ENCODE assay signal across 27 cellular contexts in the genomic region with DNA sequence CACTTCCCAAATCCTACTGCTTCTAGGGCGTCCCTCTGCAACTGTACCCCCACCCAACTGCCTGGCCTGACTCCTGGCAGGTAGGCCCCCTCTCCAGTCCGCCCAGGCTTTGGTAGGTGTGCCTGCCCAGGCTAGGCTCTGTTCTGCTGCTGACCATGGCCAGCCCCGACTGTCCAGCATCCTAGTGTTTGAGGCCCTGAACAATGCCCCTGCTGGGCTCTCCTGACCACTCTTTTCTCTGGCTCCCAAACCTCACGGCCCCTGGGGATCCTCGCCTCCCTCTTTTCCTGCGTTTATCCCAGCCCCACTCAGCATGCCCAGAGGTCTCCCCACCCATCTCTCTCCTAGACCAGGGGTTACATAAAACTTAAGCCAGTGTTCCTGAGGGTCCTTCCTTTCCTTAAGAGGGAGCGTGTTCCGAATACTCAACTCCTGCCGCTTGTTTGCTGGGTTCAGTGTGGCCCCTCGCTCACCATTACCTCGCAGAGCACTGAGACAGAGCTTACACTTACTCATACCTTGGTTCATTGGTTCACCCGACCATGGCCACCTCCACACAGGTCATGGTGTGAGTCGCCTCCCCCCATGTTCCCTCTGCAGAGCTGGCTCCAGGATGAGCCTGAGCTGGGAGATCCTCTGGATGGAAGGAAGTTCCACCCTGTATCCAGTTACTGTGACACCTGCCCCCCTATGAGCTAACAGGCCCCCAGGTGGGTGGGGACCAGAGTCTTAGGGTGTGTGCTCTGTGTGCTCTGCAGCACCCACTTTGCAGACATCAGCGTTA. TPM values are rescaled to one million over a fixed set of nuclear protein-coding genes. Genes with fewer than 3 reads are reported as not detected.
DNase-seq lines count a peak whose midpoint lies in the region; ATAC-seq and TF ChIP-seq lines count a peak whose summit lies in the region.
"Had no signal": no experiment of that assay in that cellular context is flagged by ENCODE, and none has a peak within 500 bp of the region (broad histone marks: within the 10 kb centered on the region; RNA-seq: fewer than 3 reads in every experiment).

No MANE protein-coding gene starts in this region.

- peaks cover 4% of the 10 kb centered on the region for H4K20me1 ChIP-seq in neural progenitor cell (ENCODE audit: low read depth)

- H3K27ac ChIP-seq in right cardiac atrium (ENCODE audit: low read length): no peak overlapping the region
- H3K27ac ChIP-seq in neural progenitor cell: no peak overlapping the region
- H3K27ac ChIP-seq: C4-2B, neutrophil had no signal

- no peaks in the 10 kb centered on the region for H3K79me2 ChIP-seq in neural progenitor cell (ENCODE audit: low read depth)

- WGBS in right cardiac atrium: 82% methylated on average over 14 of the region's 14 CpGs

- H3K4me3 Mint-ChIP-seq in WTC11 (no peak overlapping the region), neural progenitor cell (no peak overlapping the region)
- no peak overlapping the region for H3K4me3 Mint-ChIP-seq in activated CD4-positive, alpha-beta T cell treated with anti-CD3 and anti-CD28 coated beads, Interleukin-2, amount 10 ng/mL, durations not matched to agents 24 days and 14 days
- H3K4me3 Mint-ChIP-seq: activated CD4-positive, alpha-beta T cell treated with anti-CD3 and anti-CD28 coated beads, Interleukin-2, amount 10 ng/mL, durations not matched to agents 7 days and 5 days; activated naive CD4-positive, alpha-beta T cell treated with anti-CD3 and anti-CD28 coated beads for 36 hours had no signal

- H3K27ac Mint-ChIP-seq in WTC11 (0 out of 2 replicates have a peak overlapping the region, but pooled peaks have one; percentile 53), neural progenitor cell (peak overlapping the region; percentile 54)
- no peak overlapping the region for H3K27ac Mint-ChIP-seq in activated CD4-positive, alpha-beta T cell treated with anti-CD3 and anti-CD28 coated beads, Interleukin-2, amount 10 ng/mL, durations not matched to agents 24 days and 14 days
- H3K27ac Mint-ChIP-seq: activated CD4-positive, alpha-beta T cell treated with anti-CD3 and anti-CD28 coated beads, Interleukin-2, amount 10 ng/mL, durations not matched to agents 7 days and 5 days; activated naive CD4-positive, alpha-beta T cell treated with anti-CD3 and anti-CD28 coated beads for 36 hours; progenitor cell of endocrine pancreas had no signal

- H3K4me2 ChIP-seq in neural progenitor cell: no peak overlapping the region

- H3K36me3 ChIP-seq in neural progenitor cell: no peaks in the 10 kb centered on the region
- H3K36me3 ChIP-seq: neutrophil had no signal

- H3F3A ChIP-seq in neural progenitor cell (ENCODE audit: low read depth): peaks cover 34% of the 10 kb centered on the region

- H3K4me3 ChIP-seq in right cardiac atrium (ENCODE audit: low read length): no peak overlapping the region
- H3K4me3 ChIP-seq in neural progenitor cell: no peak overlapping the region

- H3K4me1 Mint-ChIP-seq in WTC11 (0 out of 2 replicates have a peak, but pooled peaks cover 5% of the 10 kb centered on the region), neural progenitor cell (peaks cover 39% of the 10 kb centered on the region)
- H3K4me1 Mint-ChIP-seq in activated CD4-positive, alpha-beta T cell treated with anti-CD3 and anti-CD28 coated beads, Interleukin-2, amount 10 ng/mL, durations not matched to agents 24 days and 14 days: no peaks in the 10 kb centered on the region
- H3K4me1 Mint-ChIP-seq: activated CD4-positive, alpha-beta T cell treated with anti-CD3 and anti-CD28 coated beads, Interleukin-2, amount 10 ng/mL, durations not matched to agents 7 days and 5 days had no signal

- H3K4me1 ChIP-seq in right cardiac atrium (ENCODE audit: control insufficient read depth, insufficient read depth, low read length): no peaks in the 10 kb centered on the region
- H3K4me1 ChIP-seq in neural progenitor cell: peaks cover 53% of the 10 kb centered on the region
- H3K4me1 ChIP-seq: Caco-2 had no signal

- DNase-seq in right cardiac atrium (peak in 2 of 3 donors; percentile 12 to 16), left cardiac atrium (no peak), WTC11 (ENCODE audit: low spot score) (peak; percentile 6), neural progenitor cell (ENCODE audit: low spot score) (peak; percentile 30), NCI-H510A (lab: John Stamatoyannopoulos, UW) (no peak)
- DNase-seq in activated CD4-positive, alpha-beta T cell treated with anti-CD3 and anti-CD28 coated beads, Interleukin-2, amount 10 ng/mL, durations not matched to agents 24 days and 14 days: no peak
- DNase-seq: activated CD4-positive, alpha-beta T cell treated with anti-CD3 and anti-CD28 coated beads, Interleukin-2, amount 10 ng/mL, durations not matched to agents 7 days and 5 days; activated naive CD4-positive, alpha-beta T cell treated with anti-CD3 and anti-CD28 coated beads for 36 hours; activated T-cell treated with anti-CD3 and anti-CD28 coated beads, Interleukin-2, amount 50 U/mL, for 48 hours; amniotic stem cell; GDM1; IMR-90; kidney glomerular epithelial cell; NCI-H1436 treated with DMSO at 0.1 percent for 48 hours; NCI-H2081 treated with DMSO at 0.1 percent for 48 hours; NCI-H226; SIG-M5; stimulated activated CD4-positive, alpha-beta T cell treated with anti-CD3 and anti-CD28 coated beads, Interleukin-4, amount 100 ng/mL, for 24 hours; T-helper 9 cell; trophoblast cell had no signal

- H3K27me3 ChIP-seq in right cardiac atrium (ENCODE audit: control insufficient read depth, insufficient read depth) (no peaks in the 10 kb centered on the region), neural progenitor cell (no peaks in the 10 kb centered on the region)

- intact Hi-C loops in right cardiac atrium (cut with DNase I): no loop called here
- intact Hi-C loops in left cardiac atrium (cut with DNase I): no loop called here
- intact Hi-C loops in activated CD4-positive, alpha-beta T cell treated with anti-CD3 and anti-CD28 coated beads, Interleukin-2, amount 10 ng/mL, durations not matched to agents 24 days and 14 days (cut with micrococcal nuclease): no loop called here

- ATAC-seq in right cardiac atrium (no peak), left cardiac atrium (no peak), WTC11 (no peak), HG03342 (IDR thresholded peaks at IDR 0.05; ENCODE audit: unreplicated experiment) (no peak)
- ATAC-seq: HCT116 had no signal

- POLR2A ChIA-PET in WTC11 (lab: Charles Lee): no interaction called here

- no peak overlapping the region for H2AFZ ChIP-seq in neural progenitor cell (replicated peaks)

- TF ChIP-seq CTCF in WTC11 (IDR thresholded peaks at IDR 0.05): no peak
- TF ChIP-seq CTCF in neural progenitor cell (IDR thresholded peaks at IDR 0.05): no peak

- CTCF ChIA-PET in WTC11 (lab: Charles Lee): interaction anchor here (0.5 to 1.3 kb wide), 4 partner anchors 14 to 105 kb away, joined by 3 to 4 read pairs (median 4); no protein-coding TSS in a partner anchor

- H3K36me3 Mint-ChIP-seq in WTC11 (peaks cover 21% of the 10 kb centered on the region), neural progenitor cell (peaks cover 3% of the 10 kb centered on the region)
- no peaks in the 10 kb centered on the region for H3K36me3 Mint-ChIP-seq in activated CD4-positive, alpha-beta T cell treated with anti-CD3 and anti-CD28 coated beads, Interleukin-2, amount 10 ng/mL, durations not matched to agents 24 days and 14 days (ENCODE audit: low read depth)

- H3K9me3 ChIP-seq in right cardiac atrium (ENCODE audit: control insufficient read depth, low read length) (peaks cover 2% of the 10 kb centered on the region), neural progenitor cell (ENCODE audit: low read depth) (no peaks in the 10 kb centered on the region)
- H3K9me3 ChIP-seq: neutrophil had no signal

- H3K27me3 Mint-ChIP-seq in WTC11 (ENCODE audit: low read depth) (no peaks in the 10 kb centered on the region; the same call in 1 of the 2 replicates), neural progenitor cell (ENCODE audit: insufficient read depth, low read depth) (peaks cover 7% of the 10 kb centered on the region)
- no peaks in the 10 kb centered on the region for H3K27me3 Mint-ChIP-seq in activated CD4-positive, alpha-beta T cell treated with anti-CD3 and anti-CD28 coated beads, Interleukin-2, amount 10 ng/mL, durations not matched to agents 24 days and 14 days
- H3K27me3 Mint-ChIP-seq: activated CD4-positive, alpha-beta T cell treated with anti-CD3 and anti-CD28 coated beads, Interleukin-2, amount 10 ng/mL, durations not matched to agents 7 days and 5 days; progenitor cell of endocrine pancreas had no signal

- H3K9ac ChIP-seq in neural progenitor cell: no peak overlapping the region

- H3K9me3 Mint-ChIP-seq in WTC11: peaks cover 25% of the 10 kb centered on the region
- H3K9me3 Mint-ChIP-seq in neural progenitor cell: peaks cover 14% of the 10 kb centered on the region
- peaks cover 3% of the 10 kb centered on the region for H3K9me3 Mint-ChIP-seq in activated CD4-positive, alpha-beta T cell treated with anti-CD3 and anti-CD28 coated beads, Interleukin-2, amount 10 ng/mL, durations not matched to agents 24 days and 14 days

RNA-seq across cellular contexts. Expression of a gene that starts 21.0 kb away (rescaled TPM):
- total RNA-seq in right cardiac atrium: 1 to 10 TPM in 3 of 4 donors, under 1 TPM in 1; 0.31 to 1.5 (median 1.3) TPM
- polyA plus RNA-seq in right cardiac atrium: 0.57 TPM
- total RNA-seq in left cardiac atrium: under 1 TPM; 0.21 to 0.34 TPM
- 1.9 to 4.3 TPM (median 2.0 TPM) in 3 replicates for total RNA-seq in WTC11 (2021)
- 1.2 and 1.5 TPM in 2 replicates for total RNA-seq in neural progenitor cell (ENCODE audit: low replicate concordance)
- total RNA-seq in activated CD4-positive, alpha-beta T cell treated with anti-CD3 and anti-CD28 coated beads, Interleukin-2, amount 10 ng/mL, durations not matched to agents 24 days and 14 days: not detected in 2 replicates
- total RNA-seq: activated CD4-positive, alpha-beta T cell treated with anti-CD3 and anti-CD28 coated beads, Interleukin-2, amount 10 ng/mL, durations not matched to agents 7 days and 5 days; IMR-90; LHCN-M2 had no signal
- polyA plus RNA-seq: IMR-90 had no signal

RNA-seq across cellular contexts. Expression of a gene that starts 35.8 kb away (rescaled TPM):
- total RNA-seq in right cardiac atrium (not detected), left cardiac atrium (not detected), WTC11 (2021) (not detected in 3 replicates), neural progenitor cell (ENCODE audit: low replicate concordance) (not detected in 2 replicates)
- not detected for polyA plus RNA-seq in right cardiac atrium
- not detected in 2 replicates for total RNA-seq in activated CD4-positive, alpha-beta T cell treated with anti-CD3 and anti-CD28 coated beads, Interleukin-2, amount 10 ng/mL, durations not matched to agents 24 days and 14 days
- total RNA-seq: activated CD4-positive, alpha-beta T cell treated with anti-CD3 and anti-CD28 coated beads, Interleukin-2, amount 10 ng/mL, durations not matched to agents 7 days and 5 days; activated naive CD4-positive, alpha-beta T cell treated with anti-CD3 and anti-CD28 coated beads for 36 hours; Caco-2; IMR-90; LHCN-M2; progenitor cell of endocrine pancreas had no signal
- polyA plus RNA-seq: IMR-90 had no signal

RNA-seq across cellular contexts. Expression of a gene that starts 59.0 kb away (rescaled TPM):
- under 1 TPM in 3 of 4 donors, not detected in 1; 0.29 to 0.65 (median 0.50) TPM for total RNA-seq in right cardiac atrium
- 0.41 TPM for polyA plus RNA-seq in right cardiac atrium
- total RNA-seq in left cardiac atrium: under 1 TPM in 1 of 2 donors, not detected in 1; 0.41 TPM
- 0.53 to 1.7 TPM (median 0.73 TPM) in 3 replicates for total RNA-seq in WTC11 (2021)
- total RNA-seq in neural progenitor cell (ENCODE audit: low replicate concordance): 0.99 TPM in 1 of 2 replicates, not detected in the other
- 0.23 TPM in 1 of 2 replicates, not detected in the other for total RNA-seq in activated CD4-positive, alpha-beta T cell treated with anti-CD3 and anti-CD28 coated beads, Interleukin-2, amount 10 ng/mL, durations not matched to agents 24 days and 14 days
- total RNA-seq: Caco-2, IMR-90, progenitor cell of endocrine pancreas had no signal

Comparison
In these comparisons a context has a peak if more than half of its experiments do, and no peak if none do; other contexts are left out.
1. DNase-seq: peak in right cardiac atrium (2 of 3), WTC11 (single experiment) and neural progenitor cell (single experiment); none in left cardiac atrium (single experiment), NCI-H510A (single experiment) and activated CD4-positive, alpha-beta T cell treated with anti-CD3 and anti-CD28 coated beads, Interleukin-2, amount 10 ng/mL, durations not matched to agents 24 days and 14 days (single experiment).